ENCODE assay signal across 14 cellular contexts in the genomic region with DNA sequence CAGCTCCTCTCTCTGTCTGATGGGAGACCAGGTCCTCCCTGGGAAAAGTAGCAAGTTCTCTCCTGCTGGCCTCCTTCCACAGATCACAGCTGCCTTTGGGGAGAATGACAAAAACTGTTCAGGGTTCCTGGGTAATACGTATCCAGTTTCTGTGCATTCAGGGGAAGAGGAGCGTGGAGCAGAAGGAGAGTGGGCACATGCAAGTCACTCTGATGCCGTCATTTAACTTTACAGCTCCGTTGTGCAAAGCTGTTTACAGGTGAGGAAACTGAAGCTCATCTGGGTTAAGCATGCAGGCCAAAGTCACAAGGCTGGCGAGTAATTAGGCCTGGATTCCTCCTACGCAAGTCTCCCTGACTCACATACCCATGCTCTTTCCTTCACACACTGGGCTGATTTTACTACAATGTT. TPM values are rescaled to one million over a fixed set of nuclear protein-coding genes. Genes with fewer than 3 reads are reported as not detected.
DNase-seq lines count a peak whose midpoint lies in the region; ATAC-seq and TF ChIP-seq lines count a peak whose summit lies in the region.
"Had no signal": no experiment of that assay in that cellular context is flagged by ENCODE, and none has a peak within 500 bp of the region (broad histone marks: within the 10 kb centered on the region; RNA-seq: fewer than 3 reads in every experiment).

No MANE protein-coding gene starts in this region.

- peaks cover 0 to 8% of the 10 kb centered on the region in 2 experiments; a peak in 1 of 4 replicates for H3K4me1 Mint-ChIP-seq in H9

- peaks cover 9 to 10% of the 10 kb centered on the region in 2 experiments for H3K9me3 Mint-ChIP-seq in H9

- no peak overlapping the region for H2AK5ac ChIP-seq in H9 (ENCODE audit: insufficient read length, low read length)

- H3K36me3 ChIP-seq in GM23248 (ENCODE audit: low read depth), result no peaks in the 10 kb centered on the region
- no peaks in the 10 kb centered on the region for H3K36me3 ChIP-seq in gastroesophageal sphincter
- H3K36me3 ChIP-seq: Peyer's patch, vagina, WERI-Rb-1 had no signal

- TF ChIP-seq EP300 in gastroesophageal sphincter (IDR thresholded peaks at IDR 0.05), result no peak

- H3K56ac ChIP-seq in H9 (ENCODE audit: insufficient read length, low read depth, low read length), result no peak overlapping the region

- 11 to 12% methylated on average over 6 of the region's 6 CpGs for WGBS in GM23248 (ENCODE audit: low coverage in 1 of 2, low lambda C conversion rate in 2 of 2, missing lambda C conversion rate in 2 of 2), 2 experiments
- 65 to 81% methylated on average over 6 of the region's 6 CpGs for WGBS in gastroesophageal sphincter (ENCODE audit: low coverage in 1 of 2), 2 donors
- WGBS in H9 (ENCODE audit: extremely low coverage, insufficient read length, low lambda C conversion rate), result no CpG with 5 or more reads among the region's 6 CpGs

- H3K79me1 ChIP-seq in H9 (ENCODE audit: insufficient read depth, low read depth, low read length, poor library complexity, severe bottlenecking), result no peaks in the 10 kb centered on the region

- H2BK5ac ChIP-seq in H9 (ENCODE audit: insufficient read length, low read length), result no peak overlapping the region

- H3K4me2 ChIP-seq in GM23248 (ENCODE audit: unreplicated experiment) (peak overlapping the region; percentile 66), H9 (ENCODE audit: insufficient read depth, insufficient read length, low read length) (no peak overlapping the region)

- no peak overlapping the region for H2BK20ac ChIP-seq in H9 (ENCODE audit: low read depth, low read length, poor library complexity, severe bottlenecking)

- H3K9me2 ChIP-seq in GM23248 (ENCODE audit: insufficient read depth), result no peaks in the 10 kb centered on the region

- H3K18ac ChIP-seq in H9 (ENCODE audit: insufficient read length, low read depth, low read length), result no peak overlapping the region

- no peak overlapping the region for H3K4ac ChIP-seq in H9 (ENCODE audit: low read depth, low read length)

- peaks cover 61% of the 10 kb centered on the region for H3K4me1 ChIP-seq in GM23248 (ENCODE audit: insufficient read depth)
- H3K4me1 ChIP-seq in gastroesophageal sphincter, result peaks cover 8 to 30% (median 16%) of the 10 kb centered on the region in 3 donors
- H3K4me1 ChIP-seq in H9 (ENCODE audit: insufficient read depth, low read length), result no peaks in the 10 kb centered on the region

- DNase-seq in GM23248 (peak; percentile 96), amniotic epithelial cell (ENCODE audit: low read depth) (peak; percentile 88), H9 (no peak), NCI-H510A treated with DMSO at 0.1 percent for 48 hours (lab: John Stamatoyannopoulos, UW) (no peak), NCI-H510A (lab: John Stamatoyannopoulos, UW) (no peak)
- DNase-seq: activated gamma-delta T cell, GDM1, nucleus accumbens, Peyer's patch, WERI-Rb-1 had no signal

- H3K27me3 ChIP-seq in GM23248 (replicated peaks; ENCODE audit: insufficient read depth) (no peaks in the 10 kb centered on the region), gastroesophageal sphincter (no peaks in the 10 kb centered on the region), H9 (ENCODE audit: insufficient read depth, low read length) (no peaks in the 10 kb centered on the region)
- H3K27me3 ChIP-seq: Peyer's patch, vagina had no signal

- no peak overlapping the region for H2AFZ ChIP-seq in GM23248
- no peak overlapping the region for H2AFZ ChIP-seq in H9 (ENCODE audit: low read length)

- no peak overlapping the region for H2BK120ac ChIP-seq in H9 (ENCODE audit: low read depth, low read length, poor library complexity, severe bottlenecking)

- H4K8ac ChIP-seq in H9 (replicated peaks; ENCODE audit: insufficient read length, low read depth, low read length), result no peak overlapping the region

- peaks cover 0 to 9% (median 7%) of the 10 kb centered on the region in 3 experiments; a peak in 5 of 7 replicates for H3K36me3 Mint-ChIP-seq in H9 (ENCODE audit: insufficient read depth in 1 of 3, low read depth in 3 of 3)

- peaks cover 62% of the 10 kb centered on the region for H3F3A ChIP-seq in GM23248 (ENCODE audit: insufficient read depth)

- TF ChIP-seq CTCF in gastroesophageal sphincter (IDR thresholded peaks at IDR 0.05), result no peak
- TF ChIP-seq CTCF in H9 (conservative IDR thresholded peaks at IDR 0.05), result no peak

- peak; percentile 50 for ATAC-seq in gastroesophageal sphincter
- no peak for ATAC-seq in HG02870 (IDR thresholded peaks at IDR 0.05; ENCODE audit: unreplicated experiment)

- H3K79me2 ChIP-seq in GM23248 (ENCODE audit: insufficient read depth), result no peaks in the 10 kb centered on the region
- no peaks in the 10 kb centered on the region for H3K79me2 ChIP-seq in H9 (ENCODE audit: insufficient read depth, low read length)

- H3K14ac ChIP-seq in H9 (ENCODE audit: insufficient read depth, low read length), result no peak overlapping the region

- H3K23me2 ChIP-seq in H9 (ENCODE audit: insufficient read length, low read depth, low read length, poor library complexity, severe bottlenecking), result no peaks in the 10 kb centered on the region

- peak overlapping the region; percentile 97 for H3K27ac ChIP-seq in GM23248
- peak overlapping the region in 1 of 4 donors; percentile 39 for H3K27ac ChIP-seq in gastroesophageal sphincter
- peak overlapping the region in 17 of 21 experiments; percentile 29 to 90 (median 68) for H3K27ac ChIP-seq in skin epidermis
- H3K27ac ChIP-seq in H9 (ENCODE audit: insufficient read length, low read depth, low read length), result no peak overlapping the region
- H3K27ac ChIP-seq: Peyer's patch, WERI-Rb-1 had no signal

- H3K27ac Mint-ChIP-seq in H9, result no peak overlapping the region

- H3K4me3 Mint-ChIP-seq in H9, result no peak overlapping the region

- in situ Hi-C loops in GM23248 (cut with MboI), result no loop called here

- no peak overlapping the region for H3K23ac ChIP-seq in H9 (ENCODE audit: insufficient read length, low read depth, low read length)

- no peak overlapping the region for H2BK12ac ChIP-seq in H9 (ENCODE audit: insufficient read length, low read depth, low read length)

- no peaks in the 10 kb centered on the region for H3K27me3 Mint-ChIP-seq in H9 (ENCODE audit: low read depth)

- no peaks in the 10 kb centered on the region for H3K9me3 ChIP-seq in GM23248 (ENCODE audit: low read depth)
- peaks cover 0 to 7% (median 0%) of the 10 kb centered on the region in 3 donors for H3K9me3 ChIP-seq in gastroesophageal sphincter
- no peaks in the 10 kb centered on the region for H3K9me3 ChIP-seq in H9 (ENCODE audit: control insufficient read depth, low read depth, low read length)
- H3K9me3 ChIP-seq: Peyer's patch, vagina had no signal

- H3T11ph ChIP-seq in H9 (ENCODE audit: low read length), result no peak overlapping the region

- H4K20me1 ChIP-seq in GM23248 (ENCODE audit: insufficient read depth) (no peaks in the 10 kb centered on the region), H9 (ENCODE audit: control insufficient read depth, insufficient read depth, insufficient read length) (no peaks in the 10 kb centered on the region)

- H4K91ac ChIP-seq in H9 (ENCODE audit: insufficient read length, low read depth, low read length), result no peak overlapping the region

- H3K4me3 ChIP-seq in GM23248 (no peak overlapping the region), gastroesophageal sphincter (no peak overlapping the region), skin epidermis (no peak overlapping the region)
- H3K4me3 ChIP-seq: Peyer's patch, vagina had no signal

- TF ChIP-seq POLR2A in gastroesophageal sphincter (IDR thresholded peaks at IDR 0.05), result no peak

- H3K9ac ChIP-seq in GM23248 (peak overlapping the region; percentile 83), H9 (ENCODE audit: extremely low read depth, insufficient read length, low read length) (no peak overlapping the region)

- H2BK15ac ChIP-seq in H9 (ENCODE audit: low read depth, low read length), result no peak overlapping the region

- H4K5ac ChIP-seq in H9 (ENCODE audit: insufficient read length, low read depth, low read length), result no peak overlapping the region

RNA-seq across cellular contexts. Expression of a gene that starts 7.5 kb away (rescaled TPM):
- 7.2 and 10.5 TPM in 2 replicates for total RNA-seq in GM23248 (2014; rRNA removed; shearing (Covaris generic))
- polyA plus RNA-seq in GM23248 (2016; fragmentation: Nextera tagmentation; extraction: Ambion mirVana), result 10.7 and 12.4 TPM in 2 replicates
- total RNA-seq in gastroesophageal sphincter (100 to 1,000 TPM in 1 of 4 donors, 10 to 100 TPM in 3; 20.9 to 128 (median 71.9) TPM), H9 (2021) (1.2 and 2.2 TPM in 2 replicates)

RNA-seq across cellular contexts. Expression of a gene that starts 51.5 kb away (rescaled TPM):
- not detected in 2 replicates for total RNA-seq in GM23248 (2014; rRNA removed; shearing (Covaris generic))
- polyA plus RNA-seq in GM23248 (2016; fragmentation: Nextera tagmentation; extraction: Ambion mirVana), result not detected in 2 replicates
- 10 to 100 TPM in 1 of 4 donors, 1 to 10 TPM in 3; 1.7 to 10.2 (median 7.1) TPM for total RNA-seq in gastroesophageal sphincter
- 8.1 and 9.8 TPM in 2 replicates for total RNA-seq in H9 (2021)

Comparison
In these comparisons a context has a peak if more than half of its experiments do, and no peak if none do; other contexts are left out.
1. DNase-seq: peak in GM23248 (single experiment) and amniotic epithelial cell (single experiment); none in H9 (single experiment), NCI-H510A treated with DMSO at 0.1 percent for 48 hours (single experiment) and NCI-H510A (single experiment).